ENCODE assay signal across 1 cellular context in the genomic region with DNA sequence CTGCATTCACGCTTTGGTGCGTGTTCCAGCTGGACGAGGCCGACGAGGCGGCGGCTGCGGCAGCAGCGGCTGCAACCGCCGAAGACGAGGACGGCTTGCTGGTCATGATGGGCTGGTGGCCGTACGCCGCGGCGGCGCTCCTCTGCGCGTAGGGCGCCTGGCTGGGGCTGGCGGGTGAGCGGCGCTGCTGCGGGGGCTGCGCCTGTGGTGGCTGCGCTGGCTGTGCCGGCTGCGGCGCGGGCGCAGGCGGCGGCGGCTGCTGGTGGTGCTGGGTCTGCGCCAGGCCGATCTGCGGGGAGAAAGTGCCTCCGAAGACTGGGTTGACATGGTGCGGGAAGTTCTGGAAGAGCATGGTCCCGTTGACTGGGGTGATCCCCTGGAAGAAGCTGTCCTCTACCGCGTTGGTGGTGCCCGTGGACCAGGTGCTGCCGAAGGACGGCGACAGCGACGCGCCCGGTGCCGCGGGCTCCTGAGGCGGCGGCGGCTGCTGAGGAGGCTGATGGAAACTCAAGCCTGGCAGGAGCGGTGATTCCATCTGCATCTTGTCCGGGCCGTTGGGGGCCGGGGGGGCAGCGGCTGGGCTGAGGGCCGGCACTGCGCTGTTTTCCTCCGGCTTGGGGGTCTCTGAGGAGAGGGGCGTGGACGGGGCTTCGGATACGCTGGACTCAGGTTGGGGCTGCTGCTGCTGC.
TF ChIP-seq lines count a peak whose summit lies in the region.

No MANE protein-coding gene starts in this region.

TF ChIP-seq in HCT116, 20 proteins besides CTCF, POLR2A, EP300 and RAD21 (continued from another document):
- TF ChIP-seq POLR2AphosphoS5 (IDR thresholded peaks at IDR 0.05; ENCODE audit: low read depth, low read length) = no peak
- TF ChIP-seq, protein P1, sequence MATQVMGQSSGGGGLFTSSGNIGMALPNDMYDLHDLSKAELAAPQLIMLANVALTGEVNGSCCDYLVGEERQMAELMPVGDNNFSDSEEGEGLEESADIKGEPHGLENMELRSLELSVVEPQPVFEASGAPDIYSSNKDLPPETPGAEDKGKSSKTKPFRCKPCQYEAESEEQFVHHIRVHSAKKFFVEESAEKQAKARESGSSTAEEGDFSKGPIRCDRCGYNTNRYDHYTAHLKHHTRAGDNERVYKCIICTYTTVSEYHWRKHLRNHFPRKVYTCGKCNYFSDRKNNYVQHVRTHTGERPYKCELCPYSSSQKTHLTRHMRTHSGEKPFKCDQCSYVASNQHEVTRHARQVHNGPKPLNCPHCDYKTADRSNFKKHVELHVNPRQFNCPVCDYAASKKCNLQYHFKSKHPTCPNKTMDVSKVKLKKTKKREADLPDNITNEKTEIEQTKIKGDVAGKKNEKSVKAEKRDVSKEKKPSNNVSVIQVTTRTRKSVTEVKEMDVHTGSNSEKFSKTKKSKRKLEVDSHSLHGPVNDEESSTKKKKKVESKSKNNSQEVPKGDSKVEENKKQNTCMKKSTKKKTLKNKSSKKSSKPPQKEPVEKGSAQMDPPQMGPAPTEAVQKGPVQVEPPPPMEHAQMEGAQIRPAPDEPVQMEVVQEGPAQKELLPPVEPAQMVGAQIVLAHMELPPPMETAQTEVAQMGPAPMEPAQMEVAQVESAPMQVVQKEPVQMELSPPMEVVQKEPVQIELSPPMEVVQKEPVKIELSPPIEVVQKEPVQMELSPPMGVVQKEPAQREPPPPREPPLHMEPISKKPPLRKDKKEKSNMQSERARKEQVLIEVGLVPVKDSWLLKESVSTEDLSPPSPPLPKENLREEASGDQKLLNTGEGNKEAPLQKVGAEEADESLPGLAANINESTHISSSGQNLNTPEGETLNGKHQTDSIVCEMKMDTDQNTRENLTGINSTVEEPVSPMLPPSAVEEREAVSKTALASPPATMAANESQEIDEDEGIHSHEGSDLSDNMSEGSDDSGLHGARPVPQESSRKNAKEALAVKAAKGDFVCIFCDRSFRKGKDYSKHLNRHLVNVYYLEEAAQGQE (IDR thresholded peaks at IDR 0.05; ENCODE audit: low read depth) = no peak
- TF ChIP-seq ELF1 (IDR thresholded peaks at IDR 0.05; ENCODE audit: borderline replicate concordance, low read depth) = no peak
